Comparison of ENCODE assay signal across 12 cellular contexts in genomic region chr5:96745844-96746531, GRCh38.
DNase-seq lines count a peak whose midpoint lies in the region; ATAC-seq and TF ChIP-seq lines count a peak whose summit lies in the region.
"Had no signal": no experiment of that assay in that cellular context is flagged by ENCODE, and none has a peak within 500 bp of the region (broad histone marks: within the 10 kb centered on the region; RNA-seq: fewer than 3 reads in every experiment).

No MANE protein-coding gene starts in this region.

- H3K27me3 Mint-ChIP-seq in activated CD4-positive, alpha-beta T cell treated with anti-CD3 and anti-CD28 coated beads, Interleukin-2, amount 10 ng/mL, durations not matched to agents 7 days and 5 days, result no peaks in the 10 kb centered on the region

- H3K9me3 Mint-ChIP-seq in activated CD4-positive, alpha-beta T cell treated with anti-CD3 and anti-CD28 coated beads, Interleukin-2, amount 10 ng/mL, durations not matched to agents 7 days and 5 days, result no peaks in the 10 kb centered on the region

- H3K36me3 Mint-ChIP-seq in activated CD4-positive, alpha-beta T cell treated with anti-CD3 and anti-CD28 coated beads, Interleukin-2, amount 10 ng/mL, durations not matched to agents 7 days and 5 days (ENCODE audit: low read depth), result peaks cover 72% of the 10 kb centered on the region

- TF ChIP-seq CTCF in smooth muscle cell (IDR thresholded peaks at IDR 0.05; ENCODE audit: borderline replicate concordance, insufficient read depth, poor library complexity, severe bottlenecking), result no peak

- no peaks in the 10 kb centered on the region for H4K20me1 ChIP-seq in smooth muscle cell (ENCODE audit: low read depth)
- H4K20me1 ChIP-seq: BLaER1 had no signal

- CTCF ChIA-PET in activated CD4-positive, alpha-beta T cell treated with anti-CD3 and anti-CD28 coated beads, Interleukin-2, amount 10 ng/mL, durations not matched to agents 7 days and 5 days (lab: Charles Lee), result interaction anchor here (1.2 to 1.3 kb wide), 2 partner anchors 16 to 32 kb away, joined by 3 read pairs; no protein-coding TSS in a partner anchor

- H3K9ac ChIP-seq in smooth muscle cell (ENCODE audit: low read depth), result no peak overlapping the region
- H3K9ac ChIP-seq: BLaER1 had no signal

- H3F3A ChIP-seq in smooth muscle cell (ENCODE audit: low read depth), result peaks cover 55% of the 10 kb centered on the region

- H3K4me3 ChIP-seq in smooth muscle cell, result no peak overlapping the region
- H3K4me3 ChIP-seq: ascending aorta, BLaER1 had no signal

- H3K27ac Mint-ChIP-seq in activated CD4-positive, alpha-beta T cell treated with anti-CD3 and anti-CD28 coated beads, Interleukin-2, amount 10 ng/mL, durations not matched to agents 7 days and 5 days, result peak overlapping the region; percentile 76

- no peaks in the 10 kb centered on the region for H3K4me1 Mint-ChIP-seq in activated CD4-positive, alpha-beta T cell treated with anti-CD3 and anti-CD28 coated beads, Interleukin-2, amount 10 ng/mL, durations not matched to agents 7 days and 5 days

- peak overlapping the region; percentile 79 for H3K27ac ChIP-seq in smooth muscle cell (ENCODE audit: low read depth)
- H3K27ac ChIP-seq: BLaER1 had no signal

- WGBS in smooth muscle cell (ENCODE audit: low lambda C conversion rate), result 10% methylated on average over 5 of the region's 5 CpGs

- H3K79me2 ChIP-seq in smooth muscle cell (ENCODE audit: low read depth), result no peaks in the 10 kb centered on the region

- TF ChIP-seq POLR2A in erythroblast (IDR thresholded peaks at IDR 0.05; ENCODE audit: low read length), result no peak

- H3K27me3 ChIP-seq in smooth muscle cell (ENCODE audit: low read depth), result no peaks in the 10 kb centered on the region
- H3K27me3 ChIP-seq: ascending aorta, BLaER1 had no signal

- ATAC-seq in GM18873 (IDR thresholded peaks at IDR 0.05; ENCODE audit: low FRiP score, unreplicated experiment), result no peak

- no peak for DNase-seq in activated CD4-positive, alpha-beta T cell treated with anti-CD3 and anti-CD28 coated beads, Interleukin-2, amount 10 ng/mL, durations not matched to agents 7 days and 5 days
- no peak for DNase-seq in activated CD4-positive, alpha-beta T cell treated with anti-CD3 and anti-CD28 coated beads for 4 hours
- DNase-seq in NCI-H146 treated with DMSO at 0.1 percent for 48 hours (lab: John Stamatoyannopoulos, UW; ENCODE audit: unreplicated experiment), result peak; percentile 18
- DNase-seq in erythroblast (lab: John Stamatoyannopoulos, UW), result peak; percentile 33 to 45
- no peak for DNase-seq in smooth muscle cell (lab: John Stamatoyannopoulos, UW; ENCODE audit: unreplicated experiment)
- DNase-seq in T-helper 1 cell, result no peak
- DNase-seq in germinal center (ENCODE audit: low spot score), result no peak
- DNase-seq: activated CD4-positive, CD25-positive, alpha-beta regulatory T cell; Kasumi-1 had no signal

- peaks cover 2% of the 10 kb centered on the region for H3K36me3 ChIP-seq in smooth muscle cell (ENCODE audit: low read depth)

- no peak overlapping the region for H3K4me2 ChIP-seq in smooth muscle cell
- H3K4me2 ChIP-seq: BLaER1 had no signal

- H2AFZ ChIP-seq in smooth muscle cell (ENCODE audit: low read depth), result no peak overlapping the region

- H3K4me3 Mint-ChIP-seq in activated CD4-positive, alpha-beta T cell treated with anti-CD3 and anti-CD28 coated beads, Interleukin-2, amount 10 ng/mL, durations not matched to agents 7 days and 5 days, result no peak overlapping the region

- H3K9me3 ChIP-seq in smooth muscle cell (replicated peaks; ENCODE audit: low read depth), result no peaks in the 10 kb centered on the region
- H3K9me3 ChIP-seq: ascending aorta had no signal

- POLR2A ChIA-PET in activated CD4-positive, alpha-beta T cell treated with anti-CD3 and anti-CD28 coated beads, Interleukin-2, amount 10 ng/mL, durations not matched to agents 7 days and 5 days (lab: Charles Lee), result no interaction called here

- H3K4me1 ChIP-seq in smooth muscle cell (ENCODE audit: low read depth), result no peaks in the 10 kb centered on the region
- H3K4me1 ChIP-seq: ascending aorta, BLaER1 had no signal

Comparison
In these comparisons a context has a peak if more than half of its experiments do, and no peak if none do; other contexts are left out.
1. DNase-seq: peak in NCI-H146 treated with DMSO at 0.1 percent for 48 hours (single experiment) and erythroblast (2 of 2); none in activated CD4-positive, alpha-beta T cell treated with anti-CD3 and anti-CD28 coated beads, Interleukin-2, amount 10 ng/mL, durations not matched to agents 7 days and 5 days (single experiment), activated CD4-positive, alpha-beta T cell treated with anti-CD3 and anti-CD28 coated beads for 4 hours (0 of 2), smooth muscle cell (single experiment), T-helper 1 cell (0 of 5) and germinal center (single experiment).